In genomic region chr2:100957971-100958653, GRCh38 we compare ENCODE assay signal across 11 cellular contexts. TPM values are rescaled to one million over a fixed set of nuclear protein-coding genes. Genes with fewer than 3 reads are reported as not detected.
DNase-seq lines count a peak whose midpoint lies in the region; ATAC-seq and TF ChIP-seq lines count a peak whose summit lies in the region.
"Had no signal": no experiment of that assay in that cellular context is flagged by ENCODE, and none has a peak within 500 bp of the region (broad histone marks: within the 10 kb centered on the region; RNA-seq: fewer than 3 reads in every experiment).

No MANE protein-coding gene starts in this region.

- POLR2A ChIA-PET in naive thymus-derived CD8-positive, alpha-beta T cell (lab: Charles Lee) = no interaction called here

- H3K36me3 Mint-ChIP-seq in naive thymus-derived CD8-positive, alpha-beta T cell = peaks cover 0 to 7% (median 0%) of the 10 kb centered on the region in 3 donors

- peaks cover 24% of the 10 kb centered on the region for H3K4me1 ChIP-seq in SJSA1 (replicated peaks)
- H3K4me1 ChIP-seq in osteoblast (ENCODE audit: insufficient read depth, low read length) = peaks cover 21% of the 10 kb centered on the region

- H3K27ac ChIP-seq in SJSA1 = peak overlapping the region; percentile 34
- H3K27ac ChIP-seq in osteoblast (ENCODE audit: low read depth, low read length) = peak overlapping the region; percentile 56

- no peaks in the 10 kb centered on the region for H3K9me3 Mint-ChIP-seq in naive thymus-derived CD8-positive, alpha-beta T cell
- H3K9me3 Mint-ChIP-seq: CD4-positive, alpha-beta T cell had no signal

- H3K79me2 ChIP-seq in osteoblast (ENCODE audit: insufficient read depth, low read length) = no peaks in the 10 kb centered on the region

- H3K36me3 ChIP-seq in SJSA1 (no peaks in the 10 kb centered on the region), osteoblast (ENCODE audit: insufficient read depth, low read length) (no peaks in the 10 kb centered on the region)

- H3K4me3 Mint-ChIP-seq in naive thymus-derived CD8-positive, alpha-beta T cell = no peak overlapping the region
- H3K4me3 Mint-ChIP-seq: activated naive CD8-positive, alpha-beta T cell; CD4-positive, alpha-beta T cell had no signal

- H3K4me1 Mint-ChIP-seq in naive thymus-derived CD8-positive, alpha-beta T cell = peaks cover 0 to 12% (median 5%) of the 10 kb centered on the region in 4 donors

- no peak for ATAC-seq in naive thymus-derived CD8-positive, alpha-beta T cell
- ATAC-seq in HG02759 (IDR thresholded peaks at IDR 0.05; ENCODE audit: unreplicated experiment) (no peak), HG03460 (IDR thresholded peaks at IDR 0.05; ENCODE audit: unreplicated experiment) (no peak)

- peaks cover 0 to 2% (median 0%) of the 10 kb centered on the region in 5 donors for H3K27me3 Mint-ChIP-seq in naive thymus-derived CD8-positive, alpha-beta T cell
- H3K27me3 Mint-ChIP-seq: activated naive CD8-positive, alpha-beta T cell; CD4-positive, alpha-beta T cell had no signal

- H3K4me2 ChIP-seq in osteoblast (ENCODE audit: insufficient read depth, low read length) = peak overlapping the region; percentile 67

- peak overlapping the region in 1 of 10 donors; percentile 59 for H3K27ac Mint-ChIP-seq in naive thymus-derived CD8-positive, alpha-beta T cell
- H3K27ac Mint-ChIP-seq: activated naive CD8-positive, alpha-beta T cell; CD4-positive, alpha-beta T cell had no signal

- H4K20me1 ChIP-seq in osteoblast (ENCODE audit: insufficient read depth, low read length) = no peaks in the 10 kb centered on the region

- DNase-seq in AG09309 (ENCODE audit: low read depth) = peak; percentile 99
- peak in 1 of 2 experiments; percentile 59 for DNase-seq in SJSA1 (ENCODE audit: low read depth in 1 of 2, low spot score in 2 of 2)
- peak; percentile 96 for DNase-seq in fibroblast of mammary gland (ENCODE audit: low read depth)
- peak; percentile 92 for DNase-seq in osteoblast (ENCODE audit: insufficient read length, low spot score, missing footprints)
- DNase-seq in naive thymus-derived CD8-positive, alpha-beta T cell = no peak
- DNase-seq in NCI-H526 (lab: John Stamatoyannopoulos, UW) = no peak
- DNase-seq: CD4-positive, alpha-beta T cell; NCI-H69 had no signal

- H3K4me3 ChIP-seq in AG09309 (ENCODE audit: control insufficient read depth, low read depth, low read length) = no peak overlapping the region; the same call in 1 of the 2 replicates
- peak overlapping the region; percentile 14; the same call in 1 of the 2 replicates for H3K4me3 ChIP-seq in SJSA1
- H3K4me3 ChIP-seq in fibroblast of mammary gland (ENCODE audit: control insufficient read depth, low read depth, low read length) = peak overlapping the region; percentile 7
- H3K4me3 ChIP-seq in osteoblast (ENCODE audit: insufficient read depth, low read length) = peak overlapping the region; percentile 26

- H2AFZ ChIP-seq in osteoblast (ENCODE audit: low read length) = no peak overlapping the region

- H3K9me3 ChIP-seq in SJSA1 (replicated peaks) (no peaks in the 10 kb centered on the region), osteoblast (ENCODE audit: low read depth, low read length) (no peaks in the 10 kb centered on the region)

- TF ChIP-seq CTCF in AG09309 (IDR thresholded peaks at IDR 0.05; ENCODE audit: control insufficient read depth, insufficient read depth, low read depth, low read length, missing control alignments) = no peak
- TF ChIP-seq CTCF in fibroblast of mammary gland (conservative IDR thresholded peaks at IDR 0.05; ENCODE audit: control insufficient read depth, insufficient read depth, low read depth, low read length) = peak; percentile 11
- TF ChIP-seq CTCF in osteoblast (IDR thresholded peaks at IDR 0.05; ENCODE audit: extremely low read depth, low read depth, low read length) = peak; percentile 18

- no peaks in the 10 kb centered on the region for H3K27me3 ChIP-seq in SJSA1 (replicated peaks)
- peaks cover 2% of the 10 kb centered on the region for H3K27me3 ChIP-seq in osteoblast (ENCODE audit: insufficient read depth, low read length)

RNA-seq across cellular contexts. Expression of gene RPL31, which starts 44.0 kb away (rescaled TPM):
- total RNA-seq in SJSA1 (2014; rRNA removed; shearing (Covaris generic)) = 667 and 913 TPM in 2 replicates
- 760 and 907 TPM in 2 replicates for total RNA-seq in osteoblast
- total RNA-seq in naive thymus-derived CD8-positive, alpha-beta T cell = 1,000 to 10,000 TPM; 2,599 to 2,788 TPM
- polyA plus RNA-seq in naive thymus-derived CD8-positive, alpha-beta T cell = 1,000 to 10,000 TPM; 7,517 to 8,494 (median 8,327) TPM

Comparison
In these comparisons a context has a peak if more than half of its experiments do, and no peak if none do; other contexts are left out.
1. DNase-seq: peak in AG09309 (single experiment), fibroblast of mammary gland (single experiment) and osteoblast (single experiment); none in naive thymus-derived CD8-positive, alpha-beta T cell (0 of 10) and NCI-H526 (0 of 2).